In the genomic region with DNA sequence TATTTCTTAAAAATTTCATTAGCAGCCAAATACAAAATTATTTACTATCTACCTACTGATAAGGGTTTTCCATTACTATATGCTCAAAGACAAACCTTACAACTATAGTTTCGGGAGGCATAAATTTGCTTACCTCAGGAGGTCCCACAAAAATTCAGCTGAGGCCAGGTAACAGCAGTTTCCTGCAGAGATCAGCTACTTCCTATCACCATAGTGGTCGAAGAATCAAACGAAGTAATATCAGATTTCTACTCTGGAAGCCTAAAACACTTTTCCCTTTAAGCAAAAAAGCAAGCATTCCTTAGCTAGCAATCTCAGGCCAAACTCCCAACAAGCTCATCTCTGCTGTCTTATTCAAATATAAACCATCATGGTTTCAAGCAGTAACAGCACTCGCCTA, we compare ENCODE assay signal across 1 cellular context.
TF ChIP-seq lines count a peak whose summit lies in the region.

No MANE protein-coding gene starts in this region.

TF ChIP-seq in HEK293, 187 proteins besides CTCF, POLR2A, EP300 and RAD21 (continued from another document):
- TF ChIP-seq, protein P1, sequence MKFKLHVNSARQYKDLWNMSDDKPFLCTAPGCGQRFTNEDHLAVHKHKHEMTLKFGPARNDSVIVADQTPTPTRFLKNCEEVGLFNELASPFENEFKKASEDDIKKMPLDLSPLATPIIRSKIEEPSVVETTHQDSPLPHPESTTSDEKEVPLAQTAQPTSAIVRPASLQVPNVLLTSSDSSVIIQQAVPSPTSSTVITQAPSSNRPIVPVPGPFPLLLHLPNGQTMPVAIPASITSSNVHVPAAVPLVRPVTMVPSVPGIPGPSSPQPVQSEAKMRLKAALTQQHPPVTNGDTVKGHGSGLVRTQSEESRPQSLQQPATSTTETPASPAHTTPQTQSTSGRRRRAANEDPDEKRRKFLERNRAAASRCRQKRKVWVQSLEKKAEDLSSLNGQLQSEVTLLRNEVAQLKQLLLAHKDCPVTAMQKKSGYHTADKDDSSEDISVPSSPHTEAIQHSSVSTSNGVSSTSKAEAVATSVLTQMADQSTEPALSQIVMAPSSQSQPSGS (tag by site-specific recombination; IDR thresholded peaks at IDR 0.05; ENCODE audit: low read depth), result no peak
- TF ChIP-seq ZNF112 (tag by site-specific recombination; IDR thresholded peaks at IDR 0.05) (no peak), ZNF274 (IDR thresholded peaks at IDR 0.05; ENCODE audit: low read length) (no peak), ZNF274 (tag by site-specific recombination; IDR thresholded peaks at IDR 0.05; ENCODE audit: borderline replicate concordance) (no peak)
